In genomic region chr4:89469512-89469911, GRCh38 we compare ENCODE assay signal across 9 cellular contexts.
DNase-seq lines count a peak whose midpoint lies in the region; ATAC-seq and TF ChIP-seq lines count a peak whose summit lies in the region.
"Had no signal": no experiment of that assay in that cellular context is flagged by ENCODE, and none has a peak within 500 bp of the region (broad histone marks: within the 10 kb centered on the region; RNA-seq: fewer than 3 reads in every experiment).

No MANE protein-coding gene starts in this region.

- peaks cover 5% of the 10 kb centered on the region for H3K36me3 Mint-ChIP-seq in activated CD8-positive, alpha-beta memory T cell treated with anti-CD3 and anti-CD28 coated beads, Interleukin-2, amount 10 ng/mL, durations not matched to agents 7 days and 5 days
- H3K36me3 Mint-ChIP-seq: brain had no signal

- H3K27ac Mint-ChIP-seq in activated CD8-positive, alpha-beta memory T cell treated with anti-CD3 and anti-CD28 coated beads, Interleukin-2, amount 10 ng/mL, durations not matched to agents 7 days and 5 days = peak overlapping the region; percentile 30
- H3K27ac Mint-ChIP-seq: brain had no signal

- no peaks in the 10 kb centered on the region for H3K27me3 ChIP-seq in adrenal gland
- no peaks in the 10 kb centered on the region for H3K27me3 ChIP-seq in spleen (replicated peaks in 1 of 7)

- peaks cover 10% of the 10 kb centered on the region for H3K27me3 Mint-ChIP-seq in activated CD8-positive, alpha-beta memory T cell treated with anti-CD3 and anti-CD28 coated beads, Interleukin-2, amount 10 ng/mL, durations not matched to agents 7 days and 5 days

- CTCF ChIA-PET in activated CD8-positive, alpha-beta memory T cell treated with anti-CD3 and anti-CD28 coated beads, Interleukin-2, amount 10 ng/mL, durations not matched to agents 7 days and 5 days (lab: Charles Lee) = no interaction called here

- H3K36me3 ChIP-seq in adrenal gland (replicated peaks in 1 of 2) (no peaks in the 10 kb centered on the region), spleen (no peaks in the 10 kb centered on the region)

- peak overlapping the region in 3 of 5 donors; percentile 10 to 80 (median 74) for H3K27ac ChIP-seq in adrenal gland
- peak overlapping the region in 6 of 8 donors; percentile 1 to 52 (median 40) for H3K27ac ChIP-seq in spleen

- H3K9me3 ChIP-seq in adrenal gland (replicated peaks in 1 of 3) = no peaks in the 10 kb centered on the region
- H3K9me3 ChIP-seq in spleen = no peaks in the 10 kb centered on the region

- TF ChIP-seq POLR2A in adrenal gland (IDR thresholded peaks at IDR 0.05) (no peak), spleen (IDR thresholded peaks at IDR 0.05) (no peak)

- intact Hi-C loops in adrenal gland (cut with DNase I) = no loop called here
- intact Hi-C loops in spleen (cut with DNase I; ENCODE audit: low total_unique reads) = no loop called here

- peak overlapping the region in 1 of 4 donors; percentile 9 for H3K4me3 ChIP-seq in adrenal gland
- peak overlapping the region in 1 of 8 donors; percentile 1 for H3K4me3 ChIP-seq in spleen

- no peaks in the 10 kb centered on the region for H3K9me3 Mint-ChIP-seq in activated CD8-positive, alpha-beta memory T cell treated with anti-CD3 and anti-CD28 coated beads, Interleukin-2, amount 10 ng/mL, durations not matched to agents 7 days and 5 days (ENCODE audit: low read depth)
- H3K9me3 Mint-ChIP-seq: brain had no signal

- DNase-seq in activated CD8-positive, alpha-beta memory T cell treated with anti-CD3 and anti-CD28 coated beads, Interleukin-2, amount 10 ng/mL, durations not matched to agents 7 days and 5 days = no peak
- no peak for DNase-seq in activated CD8-positive, alpha-beta memory T cell treated with anti-CD3 and anti-CD28 coated beads, Interleukin-2, amount 50 U/mL, for 48 hours
- no peak for DNase-seq in adrenal gland
- no peak for DNase-seq in spleen
- no peak for DNase-seq in cerebellar nuclear complex (lab: John Stamatoyannopoulos, UW)
- DNase-seq in NCI-H524 treated with DMSO at 0.1 percent for 48 hours (lab: John Stamatoyannopoulos, UW) = no peak

- no peak overlapping the region for H3K4me3 Mint-ChIP-seq in activated CD8-positive, alpha-beta memory T cell treated with anti-CD3 and anti-CD28 coated beads, Interleukin-2, amount 10 ng/mL, durations not matched to agents 7 days and 5 days
- H3K4me3 Mint-ChIP-seq: brain had no signal

- no peak for TF ChIP-seq CTCF in adrenal gland (IDR thresholded peaks at IDR 0.05)
- TF ChIP-seq CTCF in spleen (IDR thresholded peaks at IDR 0.05 in 8 of 11, conservative IDR thresholded peaks at IDR 0.05 in 3 of 11) = no peak

- ATAC-seq in activated CD8-positive, alpha-beta memory T cell treated with anti-CD3 and anti-CD28 coated beads, Interleukin-2, amount 10 ng/mL, durations not matched to agents 7 days and 5 days = no peak
- ATAC-seq in HG03457 (IDR thresholded peaks at IDR 0.05; ENCODE audit: unreplicated experiment) (peak; percentile 13), GM21423 (IDR thresholded peaks at IDR 0.05; ENCODE audit: unreplicated experiment) (no peak)

- H3K4me1 ChIP-seq in adrenal gland (replicated peaks in 1 of 2) = peaks cover 0 to 19% of the 10 kb centered on the region in 2 donors
- H3K4me1 ChIP-seq in spleen = peaks cover 0 to 23% (median 7%) of the 10 kb centered on the region in 6 donors

- peaks cover 14% of the 10 kb centered on the region for H3K4me1 Mint-ChIP-seq in activated CD8-positive, alpha-beta memory T cell treated with anti-CD3 and anti-CD28 coated beads, Interleukin-2, amount 10 ng/mL, durations not matched to agents 7 days and 5 days
- H3K4me1 Mint-ChIP-seq: brain had no signal
